In genomic region chr22:19460036-19460435, GRCh38 we compare ENCODE assay signal across 24 cellular contexts. TPM values are rescaled to one million over a fixed set of nuclear protein-coding genes. Genes with fewer than 3 reads are reported as not detected.
A peak's percentile ranks its signal among the peaks of the same experiment; 100 is the strongest.
DNase-seq lines count a peak whose midpoint lies in the region; ATAC-seq, FAIRE-seq and TF ChIP-seq lines count a peak whose summit lies in the region.
"Had no signal": no experiment of that assay in that cellular context is flagged by ENCODE, and none has a peak within 500 bp of the region (broad histone marks: within the 10 kb centered on the region; RNA-seq: fewer than 3 reads in every experiment).

No MANE protein-coding gene starts in this region.

- 0 out of 2 replicates have a peak, but pooled peaks cover 3% of the 10 kb centered on the region for H4K20me1 ChIP-seq in K562 (replicated peaks; ENCODE audit: control insufficient read depth, insufficient read depth, low read length)

- no peak overlapping the region for H3K9ac ChIP-seq in K562 (ENCODE audit: insufficient read depth in 1 of 2, low read depth in 2 of 2, low read length in 2 of 2)
- H3K9ac ChIP-seq: BLaER1 had no signal

- no peak for ATAC-seq in K562
- no peak for ATAC-seq in GM19023 (IDR thresholded peaks at IDR 0.05; ENCODE audit: unreplicated experiment)

- H3K4me2 ChIP-seq in K562 (ENCODE audit: insufficient read depth, low read length): no peak overlapping the region
- H3K4me2 ChIP-seq: BLaER1 had no signal

- TF ChIP-seq CTCF in K562 (IDR thresholded peaks at IDR 0.05 in 2 of 3, conservative IDR thresholded peaks at IDR 0.05 in 1 of 3; ENCODE audit: insufficient read depth in 2 of 3, low read depth in 1 of 3, low read length in 3 of 3) (no peak), fibroblast of villous mesenchyme (IDR thresholded peaks at IDR 0.05; ENCODE audit: insufficient read depth, low read depth, low read length) (no peak)

- H3K4me1 ChIP-seq in K562 (replicated peaks in 1 of 2; ENCODE audit: control insufficient read depth in 2 of 2, insufficient read depth in 2 of 2, low read length in 2 of 2): no peaks in the 10 kb centered on the region
- H3K4me1 ChIP-seq: BE2C had no signal

- no peaks in the 10 kb centered on the region for H3K27me3 ChIP-seq in K562 (ENCODE audit: control insufficient read depth in 2 of 2, insufficient read depth in 2 of 2, low read length in 2 of 2)
- H3K27me3 ChIP-seq: BE2C, BLaER1 had no signal

- intact Hi-C loops in K562 (cut with micrococcal nuclease): no loop called here

- H3K9me3 ChIP-seq in K562 (replicated peaks; ENCODE audit: control insufficient read depth, insufficient read depth, low read depth, low read length): no peaks in the 10 kb centered on the region
- H3K9me3 ChIP-seq: BE2C, BLaER1 had no signal

- CTCF ChIA-PET in K562 (lab: Yijun Ruan, JAX; ENCODE audit: low intra/inter-chr PET ratio): no interaction called here

- FAIRE-seq in K562 (lab: Jason Lieb, UNC): no peak
- FAIRE-seq: A204.1, G401.6, GM12891 had no signal

- H2AFZ ChIP-seq in K562 (ENCODE audit: low read depth, low read length): no peak overlapping the region

- no peak for DNase-seq in K562 (ENCODE audit: extremely low read depth in 1 of 4, low spot score in 3 of 4)
- peak; percentile 61 for DNase-seq in fibroblast of villous mesenchyme (ENCODE audit: low read depth)
- DNase-seq in kidney glomerular epithelial cell (lab: John Stamatoyannopoulos, UW): no peak
- DNase-seq in activated gamma-delta T cell (lab: John Stamatoyannopoulos, UW): no peak
- DNase-seq: 8988T; ACHN; BE2C; C1 segment of cervical spinal cord; CD4-positive, alpha-beta memory T cell; CD4-positive, CD25-positive, alpha-beta regulatory T cell; CD8-positive, alpha-beta memory T cell; COR-L47; DMS 273 treated with DMSO at 0.1 percent for 48 hours; DMS153; DMS53; DMS79; DND-41; GF-D8 had no signal

- POLR2A ChIA-PET in K562 (lab: Yijun Ruan, JAX): interaction anchor here (1.0 to 13.6 kb wide), 4 partner anchors 7 to 23 kb away, joined by 4 to 148 read pairs (median 68); partner anchors contain the start of genes CDC45 and UFD1

- WGBS in K562 (ENCODE audit: insufficient coverage, low coverage, missing lambda C conversion rate): 84% methylated on average over 2 of the region's 2 CpGs

- in situ Hi-C loops in K562 (cut with MboI): no loop called here

- H3K4me3 ChIP-seq in K562 (no peak overlapping the region), fibroblast of villous mesenchyme (ENCODE audit: low read depth, low read length) (no peak overlapping the region)
- H3K4me3 ChIP-seq: BLaER1 had no signal

- TF ChIP-seq POLR2A in K562 (conservative IDR thresholded peaks at IDR 0.05): no peak

- TF ChIP-seq EP300 in K562 (IDR thresholded peaks at IDR 0.05; ENCODE audit: low read length): no peak

- no peaks in the 10 kb centered on the region for H3K79me2 ChIP-seq in K562 (ENCODE audit: control insufficient read depth, insufficient read depth, low read length)

- H3K36me3 ChIP-seq in K562 (ENCODE audit: control insufficient read depth, insufficient read depth, low read length): peaks cover 96% of the 10 kb centered on the region

- no peak overlapping the region for H3K27ac ChIP-seq in K562 (ENCODE audit: extremely low read depth, low read depth, low read length)
- H3K27ac ChIP-seq: BLaER1 had no signal

- no peaks in the 10 kb centered on the region for H3K9me1 ChIP-seq in K562 (ENCODE audit: control insufficient read depth, insufficient read depth, low read length)

- TF ChIP-seq RAD21 in K562 (CRISPR knock-in tag; conservative IDR thresholded peaks at IDR 0.05 in 1 of 2, IDR thresholded peaks at IDR 0.05 in 1 of 2): no peak

- no TSS peak for BruUV-seq in K562 (replicated peaks; lab: Mats Ljungman, UMichigan)

RNA-seq across cellular contexts. Expression of gene C22orf39, which starts 12.5 kb away (rescaled TPM):
- total RNA-seq in K562 (2011; cell fraction: chromatin; rRNA removed; ENCODE audit: low replicate concordance): 119 and 122 TPM in 2 replicates
- total RNA-seq in K562 (2011; cell fraction: nucleolus; rRNA removed): 71.8 and 76.0 TPM in 2 replicates
- total RNA-seq in K562 (2011; cell fraction: nucleoplasm; rRNA removed): 107 and 142 TPM in 2 replicates
- total RNA-seq in K562 (2014; rRNA removed) (94.7 and 124 TPM in 2 replicates), K562 (2014; rRNA removed; fragmentation: Illumina TruSeq; extraction: Trizol) (57.2 and 59.5 TPM in 2 replicates), K562 (2015; rRNA removed; fragmentation: Illumina TruSeq; extraction: Trizol) (61.3 and 63.2 TPM in 2 replicates), K562 (2021) (66.8 and 68.0 TPM in 2 replicates), fibroblast of villous mesenchyme (11.3 and 12.5 TPM in 2 replicates)
- polyA plus RNA-seq in K562 (2011; rRNA removed) (139 and 244 TPM in 2 replicates), K562 (2014; fragmentation: Illumina TruSeq; extraction: Trizol) (68.6 and 73.5 TPM in 2 replicates), K562 (2014; fragmentation: Nextera tagmentation; extraction: Ambion mirVana) (10 to 100 TPM; 20.4 to 25.9 TPM), K562 (2014; rRNA removed) (112 and 121 TPM in 2 replicates)
- polyA plus RNA-seq in K562 (2011; cell fraction: cytosol; rRNA removed): 164 and 257 TPM in 2 replicates
- 71.0 and 99.7 TPM in 2 replicates for polyA plus RNA-seq in K562 (2011; cell fraction: nucleus; rRNA removed)
- polyA plus RNA-seq in K562 (2012): 87.8 and 120 TPM in 2 replicates
- 116 and 185 TPM in 2 replicates for polyA minus RNA-seq in K562 (2011; rRNA and poly(A)+ RNA removed)
- 49.4 and 80.5 TPM in 2 replicates for polyA minus RNA-seq in K562 (2011; cell fraction: cytosol; rRNA and poly(A)+ RNA removed)
- 24.9 and 58.9 TPM in 2 replicates for polyA minus RNA-seq in K562 (2011; cell fraction: nucleus; rRNA and poly(A)+ RNA removed)

RNA-seq across cellular contexts. Expression of gene UFD1, which starts 19.0 kb away (rescaled TPM):
- total RNA-seq in K562 (2011; cell fraction: chromatin; rRNA removed; ENCODE audit: low replicate concordance): 307 and 375 TPM in 2 replicates
- total RNA-seq in K562 (2011; cell fraction: nucleolus; rRNA removed): 219 and 230 TPM in 2 replicates
- total RNA-seq in K562 (2011; cell fraction: nucleoplasm; rRNA removed): 278 and 374 TPM in 2 replicates
- total RNA-seq in K562 (2014; rRNA removed): 238 and 290 TPM in 2 replicates
- 361 and 365 TPM in 2 replicates for total RNA-seq in K562 (2014; rRNA removed; fragmentation: Illumina TruSeq; extraction: Trizol)
- 330 and 363 TPM in 2 replicates for total RNA-seq in K562 (2015; rRNA removed; fragmentation: Illumina TruSeq; extraction: Trizol)
- 284 and 307 TPM in 2 replicates for total RNA-seq in K562 (2021)
- polyA plus RNA-seq in K562 (2011; rRNA removed): 428 and 564 TPM in 2 replicates
- 516 and 625 TPM in 2 replicates for polyA plus RNA-seq in K562 (2011; cell fraction: cytosol; rRNA removed)
- polyA plus RNA-seq in K562 (2011; cell fraction: nucleus; rRNA removed): 577 and 723 TPM in 2 replicates
- 381 and 502 TPM in 2 replicates for polyA plus RNA-seq in K562 (2012)
- 551 and 645 TPM in 2 replicates for polyA plus RNA-seq in K562 (2014; fragmentation: Illumina TruSeq; extraction: Trizol)
- polyA plus RNA-seq in K562 (2014; fragmentation: Nextera tagmentation; extraction: Ambion mirVana): 100 to 1,000 TPM; 503 to 627 TPM
- 321 and 446 TPM in 2 replicates for polyA plus RNA-seq in K562 (2014; rRNA removed)
- polyA minus RNA-seq in K562 (2011; rRNA and poly(A)+ RNA removed): 432 and 439 TPM in 2 replicates
- 143 and 172 TPM in 2 replicates for polyA minus RNA-seq in K562 (2011; cell fraction: cytosol; rRNA and poly(A)+ RNA removed)
- 99.8 and 195 TPM in 2 replicates for polyA minus RNA-seq in K562 (2011; cell fraction: nucleus; rRNA and poly(A)+ RNA removed)
- total RNA-seq in fibroblast of villous mesenchyme: 44.9 and 67.3 TPM in 2 replicates

RNA-seq across cellular contexts. Expression of gene CDC45, which starts 19.7 kb away (rescaled TPM):
- total RNA-seq in K562 (2011; cell fraction: chromatin; rRNA removed; ENCODE audit: low replicate concordance): 810 and 853 TPM in 2 replicates
- total RNA-seq in K562 (2011; cell fraction: nucleolus; rRNA removed): 339 and 346 TPM in 2 replicates
- 307 and 398 TPM in 2 replicates for total RNA-seq in K562 (2011; cell fraction: nucleoplasm; rRNA removed)
- 415 and 450 TPM in 2 replicates for total RNA-seq in K562 (2014; rRNA removed)
- 263 and 295 TPM in 2 replicates for total RNA-seq in K562 (2014; rRNA removed; fragmentation: Illumina TruSeq; extraction: Trizol)
- 239 and 251 TPM in 2 replicates for total RNA-seq in K562 (2015; rRNA removed; fragmentation: Illumina TruSeq; extraction: Trizol)
- 312 and 319 TPM in 2 replicates for total RNA-seq in K562 (2021)
- 580 and 584 TPM in 2 replicates for polyA plus RNA-seq in K562 (2011; rRNA removed)
- polyA plus RNA-seq in K562 (2011; cell fraction: cytosol; rRNA removed): 370 and 430 TPM in 2 replicates
- 642 and 944 TPM in 2 replicates for polyA plus RNA-seq in K562 (2011; cell fraction: nucleus; rRNA removed)
- polyA plus RNA-seq in K562 (2012): 267 and 326 TPM in 2 replicates
- polyA plus RNA-seq in K562 (2014; fragmentation: Illumina TruSeq; extraction: Trizol): 412 and 430 TPM in 2 replicates
- 100 to 1,000 TPM; 276 to 465 TPM for polyA plus RNA-seq in K562 (2014; fragmentation: Nextera tagmentation; extraction: Ambion mirVana)
- 410 and 427 TPM in 2 replicates for polyA plus RNA-seq in K562 (2014; rRNA removed)
- 415 and 540 TPM in 2 replicates for polyA minus RNA-seq in K562 (2011; rRNA and poly(A)+ RNA removed)
- 153 and 162 TPM in 2 replicates for polyA minus RNA-seq in K562 (2011; cell fraction: cytosol; rRNA and poly(A)+ RNA removed)
- 185 and 445 TPM in 2 replicates for polyA minus RNA-seq in K562 (2011; cell fraction: nucleus; rRNA and poly(A)+ RNA removed)
- 8.1 and 10.4 TPM in 2 replicates for total RNA-seq in fibroblast of villous mesenchyme
- polyA plus RNA-seq: CD14-positive monocyte had no signal

RNA-seq across cellular contexts. Expression of gene MRPL40, which starts 27.7 kb away (rescaled TPM):
- 13.9 and 26.1 TPM in 2 replicates for total RNA-seq in K562 (2011; cell fraction: chromatin; rRNA removed; ENCODE audit: low replicate concordance)
- 29.0 and 32.5 TPM in 2 replicates for total RNA-seq in K562 (2011; cell fraction: nucleolus; rRNA removed)
- 25.1 and 32.0 TPM in 2 replicates for total RNA-seq in K562 (2011; cell fraction: nucleoplasm; rRNA removed)
- total RNA-seq in K562 (2014; rRNA removed) (160 and 182 TPM in 2 replicates), K562 (2014; rRNA removed; fragmentation: Illumina TruSeq; extraction: Trizol) (208 and 209 TPM in 2 replicates), K562 (2015; rRNA removed; fragmentation: Illumina TruSeq; extraction: Trizol) (181 and 198 TPM in 2 replicates), K562 (2021) (132 and 144 TPM in 2 replicates), fibroblast of villous mesenchyme (46.2 and 52.2 TPM in 2 replicates)
- polyA plus RNA-seq in K562 (2011; rRNA removed) (175 and 219 TPM in 2 replicates), K562 (2014; fragmentation: Illumina TruSeq; extraction: Trizol) (197 and 237 TPM in 2 replicates), K562 (2014; fragmentation: Nextera tagmentation; extraction: Ambion mirVana) (100 to 1,000 TPM; 601 to 652 TPM), K562 (2014; rRNA removed) (223 TPM in 2 replicates)
- polyA plus RNA-seq in K562 (2011; cell fraction: cytosol; rRNA removed): 88.3 and 113 TPM in 2 replicates
- 34.6 and 66.5 TPM in 2 replicates for polyA plus RNA-seq in K562 (2011; cell fraction: nucleus; rRNA removed)
- 159 TPM in 2 replicates for polyA plus RNA-seq in K562 (2012)
- 52.5 and 73.2 TPM in 2 replicates for polyA minus RNA-seq in K562 (2011; rRNA and poly(A)+ RNA removed)
- 31.3 and 34.3 TPM in 2 replicates for polyA minus RNA-seq in K562 (2011; cell fraction: cytosol; rRNA and poly(A)+ RNA removed)
- polyA minus RNA-seq in K562 (2011; cell fraction: nucleus; rRNA and poly(A)+ RNA removed): 12.0 and 31.3 TPM in 2 replicates

RNA-seq across cellular contexts. Expression of gene HIRA, which starts 28.5 kb away (rescaled TPM):
- total RNA-seq in K562 (2011; cell fraction: chromatin; rRNA removed; ENCODE audit: low replicate concordance): 103 and 120 TPM in 2 replicates
- total RNA-seq in K562 (2011; cell fraction: nucleolus; rRNA removed): 79.7 and 81.6 TPM in 2 replicates
- total RNA-seq in K562 (2011; cell fraction: nucleoplasm; rRNA removed): 66.5 and 67.1 TPM in 2 replicates
- 58.3 and 70.6 TPM in 2 replicates for total RNA-seq in K562 (2014; rRNA removed)
- total RNA-seq in K562 (2014; rRNA removed; fragmentation: Illumina TruSeq; extraction: Trizol): 53.9 and 54.0 TPM in 2 replicates
- total RNA-seq in K562 (2015; rRNA removed; fragmentation: Illumina TruSeq; extraction: Trizol): 57.5 and 58.4 TPM in 2 replicates
- 115 and 132 TPM in 2 replicates for total RNA-seq in K562 (2021)
- polyA plus RNA-seq in K562 (2011; rRNA removed): 71.7 and 82.2 TPM in 2 replicates
- 105 and 109 TPM in 2 replicates for polyA plus RNA-seq in K562 (2011; cell fraction: cytosol; rRNA removed)
- polyA plus RNA-seq in K562 (2011; cell fraction: nucleus; rRNA removed): 104 and 124 TPM in 2 replicates
- polyA plus RNA-seq in K562 (2012): 91.6 and 91.8 TPM in 2 replicates
- polyA plus RNA-seq in K562 (2014; fragmentation: Illumina TruSeq; extraction: Trizol): 106 and 114 TPM in 2 replicates
- 1 to 10 TPM in 1 of 2 experiments, under 1 TPM in 1; 0.96 to 1.2 TPM for polyA plus RNA-seq in K562 (2014; fragmentation: Nextera tagmentation; extraction: Ambion mirVana)
- 80.0 and 80.8 TPM in 2 replicates for polyA plus RNA-seq in K562 (2014; rRNA removed)
- 93.7 and 126 TPM in 2 replicates for polyA minus RNA-seq in K562 (2011; rRNA and poly(A)+ RNA removed)
- polyA minus RNA-seq in K562 (2011; cell fraction: cytosol; rRNA and poly(A)+ RNA removed): 65.3 and 93.4 TPM in 2 replicates
- polyA minus RNA-seq in K562 (2011; cell fraction: nucleus; rRNA and poly(A)+ RNA removed): 30.3 and 61.3 TPM in 2 replicates
- total RNA-seq in fibroblast of villous mesenchyme: 18.7 and 19.0 TPM in 2 replicates

Comparison
In these comparisons a context has a peak if more than half of its experiments do, and no peak if none do; other contexts are left out.
1. RNA of gene CDC45, which starts 19.7 kb away (total RNA-seq): 239 to 853 TPM in K562; 8.1 to 10.4 TPM in fibroblast of villous mesenchyme; every median in the first group is over 10 times any median in the second.